Comparison of ENCODE assay signal across 12 cellular contexts in the genomic region with DNA sequence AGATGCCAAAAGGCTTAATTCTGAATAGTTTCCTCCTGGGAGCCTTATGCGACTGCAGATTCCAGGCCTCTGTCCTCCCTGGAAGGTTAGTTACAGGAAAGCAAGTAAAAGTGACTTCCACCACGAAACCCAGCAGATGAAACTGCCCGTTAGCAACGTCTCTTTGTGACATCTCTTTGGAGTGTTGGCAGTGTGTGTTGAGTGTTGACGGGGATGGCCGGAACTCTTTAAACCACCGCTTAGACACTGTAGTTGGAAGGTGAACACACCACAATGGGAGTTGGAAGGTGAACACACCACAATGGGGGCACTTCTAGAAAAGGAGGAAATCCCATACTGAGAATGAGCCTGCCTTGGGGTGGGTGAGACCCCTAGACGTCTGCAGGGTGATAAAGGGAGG. TPM values are rescaled to one million over a fixed set of nuclear protein-coding genes. Genes with fewer than 3 reads are reported as not detected.
DNase-seq lines count a peak whose midpoint lies in the region; ATAC-seq, FAIRE-seq and TF ChIP-seq lines count a peak whose summit lies in the region.
"Had no signal": no experiment of that assay in that cellular context is flagged by ENCODE, and none has a peak within 500 bp of the region (broad histone marks: within the 10 kb centered on the region; RNA-seq: fewer than 3 reads in every experiment).

No MANE protein-coding gene starts in this region.

- H2AFZ ChIP-seq in H1 (ENCODE audit: low read length): no peak overlapping the region
- H2AFZ ChIP-seq in neuronal stem cell (ENCODE audit: low read length): no peak overlapping the region

- TF ChIP-seq RAD21 in H1 (IDR thresholded peaks at IDR 0.05 in 1 of 2, conservative IDR thresholded peaks at IDR 0.05 in 1 of 2; ENCODE audit: low read depth in 2 of 2, low read length in 2 of 2): no peak

- H2BK15ac ChIP-seq in H1 (ENCODE audit: low read length): no peak overlapping the region
- no peak overlapping the region for H2BK15ac ChIP-seq in neuronal stem cell (ENCODE audit: low read length)

- intact Hi-C loops in activated CD4-positive, alpha-beta T cell treated with anti-CD3 and anti-CD28 coated beads for 36 hours (cut with DNase I, micrococcal nuclease): loop anchor here (1.0 to 10.0 kb wide), 7 partner anchors 10 to 763 kb away; partner anchors contain the start of genes ATP5MC1 (in 1 of the 2) and CBX1 (in 1 of the 2)

- no peak overlapping the region for H3K14ac ChIP-seq in H1 (ENCODE audit: insufficient read length)
- H3K14ac ChIP-seq in neuronal stem cell (ENCODE audit: low read length): no peak overlapping the region

- H3K23ac ChIP-seq in H1 (ENCODE audit: insufficient read length): no peak overlapping the region
- H3K23ac ChIP-seq in neuronal stem cell (ENCODE audit: low read depth, low read length, poor library complexity): no peak overlapping the region

- H3K18ac ChIP-seq in H1 (ENCODE audit: extremely low read depth, low read length) (no peak overlapping the region), neuronal stem cell (ENCODE audit: low read length) (no peak overlapping the region)

- no peaks in the 10 kb centered on the region for H3K9me3 ChIP-seq in H1 (ENCODE audit: insufficient read depth in 2 of 2, low read depth in 1 of 2, low read length in 1 of 2)
- no peaks in the 10 kb centered on the region for H3K9me3 ChIP-seq in neuronal stem cell (replicated peaks in 1 of 2; ENCODE audit: control insufficient read depth in 2 of 2, insufficient read depth in 1 of 2, low read depth in 1 of 2, low read length in 2 of 2)
- H3K9me3 ChIP-seq: body of pancreas, gastrocnemius medialis, HAP-1 had no signal

- H3K4me2 ChIP-seq in H1 (ENCODE audit: insufficient read depth in 1 of 2, low read depth in 2 of 2, low read length in 2 of 2): no peak overlapping the region
- no peak overlapping the region for H3K4me2 ChIP-seq in neuronal stem cell (ENCODE audit: insufficient read depth, low read length, poor library complexity, severe bottlenecking)

- no peaks in the 10 kb centered on the region for H3K9me3 Mint-ChIP-seq in activated CD4-positive, alpha-beta T cell treated with anti-CD3 and anti-CD28 coated beads for 36 hours (ENCODE audit: low read depth)
- no peaks in the 10 kb centered on the region for H3K9me3 Mint-ChIP-seq in T-cell
- peaks cover 2 to 6% of the 10 kb centered on the region in 2 donors for H3K9me3 Mint-ChIP-seq in stimulated activated naive B cell treated with anti-CD40 and anti-IgM and Interleukin-4, amounts not matched to agents 10 μg/mL and 1 μg/mL and 100 μg/mL, for 72 hours

- POLR2A ChIA-PET in activated CD4-positive, alpha-beta T cell treated with anti-CD3 and anti-CD28 coated beads for 36 hours (lab: Charles Lee): no interaction called here
- POLR2A ChIA-PET in T-cell (lab: Charles Lee): no interaction called here
- POLR2A ChIA-PET in H1 (lab: Charles Lee; ENCODE audit: partially characterized antibody): no interaction called here

- H3K4me3 ChIP-seq in H1 (ENCODE audit: extremely low read depth in 1 of 4, insufficient read depth in 2 of 4, low read depth in 3 of 4, low read length in 4 of 4): no peak overlapping the region
- no peak overlapping the region for H3K4me3 ChIP-seq in neuronal stem cell (ENCODE audit: low read length in 2 of 2)
- H3K4me3 ChIP-seq: body of pancreas, HAP-1 had no signal

- no peak for TF ChIP-seq EP300 in H1 (IDR thresholded peaks at IDR 0.05; ENCODE audit: borderline replicate concordance in 1 of 2, low read depth in 2 of 2, low read length in 2 of 2)

- ATAC-seq in activated CD4-positive, alpha-beta T cell treated with anti-CD3 and anti-CD28 coated beads for 36 hours: peak; percentile 36
- ATAC-seq in T-cell (replicated peaks in 1 of 4): peak; percentile 50 to 62 (median 52)
- ATAC-seq in stimulated activated naive B cell treated with anti-CD40 and anti-IgM and Interleukin-4, amounts not matched to agents 10 μg/mL and 1 μg/mL and 100 μg/mL, for 72 hours (replicated peaks): peak; percentile 16
- ATAC-seq: gastrocnemius medialis had no signal

- no peak overlapping the region for H4K5ac ChIP-seq in H1 (ENCODE audit: insufficient read length, low read depth, low read length)

- peak; percentile 56 for DNase-seq in activated CD4-positive, alpha-beta T cell treated with anti-CD3 and anti-CD28 coated beads for 36 hours
- no peak for DNase-seq in activated CD4-positive, alpha-beta T cell treated with anti-CD3 and anti-CD28 coated beads for 4 hours
- DNase-seq in T-cell: peak in 21 of 34 experiments; percentile 12 to 44 (median 25)
- no peak for DNase-seq in H1 (ENCODE audit: low read depth in 1 of 2, low spot score in 2 of 2)
- no peak for DNase-seq in stimulated activated naive B cell treated with anti-CD40 and anti-IgM and Interleukin-4, amounts not matched to agents 10 μg/mL and 1 μg/mL and 100 μg/mL, for 72 hours
- DNase-seq in neuronal stem cell (ENCODE audit: low spot score): no peak
- DNase-seq in midbrain (lab: John Stamatoyannopoulos, UW): no peak
- no peak for DNase-seq in ureter (ENCODE audit: low spot score)
- DNase-seq: gastrocnemius medialis, NCI-H510A had no signal

- peak overlapping the region; percentile 64; the same call in 1 of the 2 replicates for H2BK12ac ChIP-seq in H1 (ENCODE audit: low read depth, low read length)
- H2BK12ac ChIP-seq in neuronal stem cell (ENCODE audit: low read length): no peak overlapping the region

- H3K27ac ChIP-seq in H1 (ENCODE audit: low read depth, low read length) (no peak overlapping the region), neuronal stem cell (replicated peaks; ENCODE audit: low read length) (no peak overlapping the region)
- H3K27ac ChIP-seq: body of pancreas, gastrocnemius medialis had no signal

- H3K4me1 Mint-ChIP-seq in activated CD4-positive, alpha-beta T cell treated with anti-CD3 and anti-CD28 coated beads for 36 hours: peaks cover 63% of the 10 kb centered on the region
- H3K4me1 Mint-ChIP-seq in T-cell: peaks cover 88 to 95% (median 88%) of the 10 kb centered on the region in 3 donors
- peaks cover 40 to 63% of the 10 kb centered on the region in 2 donors for H3K4me1 Mint-ChIP-seq in stimulated activated naive B cell treated with anti-CD40 and anti-IgM and Interleukin-4, amounts not matched to agents 10 μg/mL and 1 μg/mL and 100 μg/mL, for 72 hours

- H3K9ac ChIP-seq in H1 (replicated peaks in 1 of 4; ENCODE audit: extremely low read depth in 1 of 4, low read depth in 3 of 4, low read length in 3 of 4) (no peak overlapping the region), neuronal stem cell (ENCODE audit: low read depth, low read length, poor library complexity) (no peak overlapping the region)

- CTCF ChIA-PET in activated CD4-positive, alpha-beta T cell treated with anti-CD3 and anti-CD28 coated beads for 36 hours (lab: Charles Lee): interaction anchor here (1.0 kb wide), 1 partner anchor 17 kb away, joined by 3 read pairs; no protein-coding TSS in a partner anchor
- CTCF ChIA-PET in T-cell (lab: Charles Lee): interaction anchor here in 1 of 2 donors (1.0 to 1.4 kb wide), 3 partner anchors 11 to 43 kb away, joined by 3 to 8 read pairs (median 3); no protein-coding TSS in a partner anchor
- CTCF ChIA-PET in H1 (lab: Charles Lee; ENCODE audit: partially characterized antibody): no interaction called here

- no peak overlapping the region for H3K4ac ChIP-seq in H1 (replicated peaks; ENCODE audit: insufficient read length, low read depth, low read length)
- H3K4ac ChIP-seq in neuronal stem cell (ENCODE audit: low read length): no peak overlapping the region

- no peak for TF ChIP-seq CTCF in H1 (IDR thresholded peaks at IDR 0.05; ENCODE audit: control extremely low read depth in 1 of 3, insufficient read depth in 1 of 3, low read depth in 1 of 3, low read length in 3 of 3)

- FAIRE-seq in H1 (lab: Jason Lieb, UNC): no peak

- peak overlapping the region; percentile 94 for H3K4me3 Mint-ChIP-seq in activated CD4-positive, alpha-beta T cell treated with anti-CD3 and anti-CD28 coated beads for 36 hours
- peak overlapping the region; percentile 97 to 99 (median 98) for H3K4me3 Mint-ChIP-seq in T-cell
- H3K4me3 Mint-ChIP-seq in stimulated activated naive B cell treated with anti-CD40 and anti-IgM and Interleukin-4, amounts not matched to agents 10 μg/mL and 1 μg/mL and 100 μg/mL, for 72 hours: peak overlapping the region; percentile 90 to 92

- peaks cover 15% of the 10 kb centered on the region for H3K36me3 Mint-ChIP-seq in activated CD4-positive, alpha-beta T cell treated with anti-CD3 and anti-CD28 coated beads for 36 hours (ENCODE audit: low read depth)
- H3K36me3 Mint-ChIP-seq in T-cell: no peaks in the 10 kb centered on the region
- peaks cover 8 to 9% of the 10 kb centered on the region in 2 donors for H3K36me3 Mint-ChIP-seq in stimulated activated naive B cell treated with anti-CD40 and anti-IgM and Interleukin-4, amounts not matched to agents 10 μg/mL and 1 μg/mL and 100 μg/mL, for 72 hours

- no peak overlapping the region for H2BK120ac ChIP-seq in H1 (replicated peaks; ENCODE audit: low read depth, low read length)
- H2BK120ac ChIP-seq in neuronal stem cell (ENCODE audit: low read depth, low read length): no peak overlapping the region

- H3K79me1 ChIP-seq in H1 (ENCODE audit: low read depth, low read length) (no peaks in the 10 kb centered on the region), neuronal stem cell (ENCODE audit: low read depth, low read length) (no peaks in the 10 kb centered on the region)

- no peaks in the 10 kb centered on the region for H3K79me2 ChIP-seq in H1 (ENCODE audit: control insufficient read depth in 1 of 2, insufficient read depth in 2 of 2, low read length in 2 of 2)

- H4K91ac ChIP-seq in H1 (replicated peaks; ENCODE audit: insufficient read length, low read length) (no peak overlapping the region), neuronal stem cell (ENCODE audit: low read depth, low read length, poor library complexity) (no peak overlapping the region)

- WGBS in H1 (ENCODE audit: extremely low coverage in 1 of 2, insufficient coverage in 1 of 2, insufficient read length in 1 of 2, insufficient replicate concordance in 2 of 2, low coverage in 1 of 2, low lambda C conversion rate in 2 of 2, missing lambda C conversion rate in 1 of 2), 2 experiments: 91% methylated on average over 8 of the region's 8 CpGs; no CpG with 5 or more reads in 1 of the 2 experiments
- WGBS in neuronal stem cell (ENCODE audit: extremely low coverage in 2 of 2, insufficient read length in 2 of 2, insufficient replicate concordance in 1 of 2), 2 donors: no CpG with 5 or more reads among the region's 8 CpGs

- peak overlapping the region; percentile 98 for H3K27ac Mint-ChIP-seq in activated CD4-positive, alpha-beta T cell treated with anti-CD3 and anti-CD28 coated beads for 36 hours
- H3K27ac Mint-ChIP-seq in T-cell: peak overlapping the region; percentile 96 to 99
- H3K27ac Mint-ChIP-seq in stimulated activated naive B cell treated with anti-CD40 and anti-IgM and Interleukin-4, amounts not matched to agents 10 μg/mL and 1 μg/mL and 100 μg/mL, for 72 hours: peak overlapping the region; percentile 95

- no peak overlapping the region for H2BK20ac ChIP-seq in H1 (ENCODE audit: low read length)

- H3K27me3 ChIP-seq in H1 (replicated peaks in 1 of 4; ENCODE audit: control insufficient read depth in 3 of 4, extremely low read depth in 1 of 4, insufficient read depth in 3 of 4, low read length in 3 of 4): peaks cover 11 to 31% (median 27%) of the 10 kb centered on the region in 4 experiments
- peaks cover 5 to 50% (median 23%) of the 10 kb centered on the region in 3 experiments for H3K27me3 ChIP-seq in neuronal stem cell (ENCODE audit: control insufficient read depth in 3 of 3, insufficient read depth in 3 of 3, low read depth in 1 of 3, low read length in 3 of 3)
- H3K27me3 ChIP-seq: body of pancreas had no signal

- no peak overlapping the region for H3K56ac ChIP-seq in H1 (replicated peaks; ENCODE audit: insufficient read length, low read depth, low read length)

- H2AK5ac ChIP-seq in H1 (ENCODE audit: low read depth, low read length): no peak overlapping the region
- no peak overlapping the region for H2AK5ac ChIP-seq in neuronal stem cell (ENCODE audit: low read depth, low read length)

- no peaks in the 10 kb centered on the region for H3K27me3 Mint-ChIP-seq in activated CD4-positive, alpha-beta T cell treated with anti-CD3 and anti-CD28 coated beads for 36 hours
- H3K27me3 Mint-ChIP-seq in T-cell: no peaks in the 10 kb centered on the region
- H3K27me3 Mint-ChIP-seq in stimulated activated naive B cell treated with anti-CD40 and anti-IgM and Interleukin-4, amounts not matched to agents 10 μg/mL and 1 μg/mL and 100 μg/mL, for 72 hours: peaks cover 10 to 12% of the 10 kb centered on the region in 2 donors

- H3K4me1 ChIP-seq in H1 (replicated peaks in 1 of 4; ENCODE audit: control insufficient read depth in 3 of 4, insufficient read depth in 4 of 4, low read length in 3 of 4): peaks cover 0 to 3% (median 0%) of the 10 kb centered on the region in 4 experiments; a peak in 2 of 7 replicates
- H3K4me1 ChIP-seq in neuronal stem cell (ENCODE audit: control insufficient read depth in 2 of 2, insufficient read depth in 1 of 2, low read depth in 1 of 2, low read length in 2 of 2): no peaks in the 10 kb centered on the region
- H3K4me1 ChIP-seq: gastrocnemius medialis, HAP-1 had no signal

- H4K20me1 ChIP-seq in H1 (replicated peaks in 1 of 2; ENCODE audit: control insufficient read depth in 1 of 2, insufficient read depth in 2 of 2, low read length in 2 of 2): no peaks in the 10 kb centered on the region

- no peak overlapping the region for H4K8ac ChIP-seq in H1 (ENCODE audit: extremely low read depth, insufficient read depth, low read length)
- H4K8ac ChIP-seq in neuronal stem cell (ENCODE audit: low read depth, low read length): no peak overlapping the region

- TF ChIP-seq POLR2A in H1 (IDR thresholded peaks at IDR 0.05; ENCODE audit: control extremely low read depth in 1 of 2, low read depth in 2 of 2, low read length in 2 of 2): no peak

- H2BK5ac ChIP-seq in H1 (ENCODE audit: low read depth, low read length) (no peak overlapping the region), neuronal stem cell (ENCODE audit: low read length) (no peak overlapping the region)

- no peaks in the 10 kb centered on the region for H3K23me2 ChIP-seq in H1 (ENCODE audit: low read depth, low read length)

- H3K36me3 ChIP-seq in H1 (ENCODE audit: control insufficient read depth in 2 of 4, insufficient read depth in 4 of 4, low read length in 3 of 4) (no peaks in the 10 kb centered on the region), neuronal stem cell (replicated peaks in 1 of 2; ENCODE audit: control insufficient read depth in 2 of 2, insufficient read depth in 2 of 2, low read length in 2 of 2) (no peaks in the 10 kb centered on the region)
- H3K36me3 ChIP-seq: gastrocnemius medialis, HAP-1 had no signal

RNA-seq across cellular contexts. Expression of gene SKAP1, which starts 0.9 kb away (rescaled TPM):
- 100 to 1,000 TPM in 1 of 2 experiments, 10 to 100 TPM in 1; 76.1 to 109 TPM for total RNA-seq in activated CD4-positive, alpha-beta T cell treated with anti-CD3 and anti-CD28 coated beads for 36 hours
- total RNA-seq in T-cell (100 to 1,000 TPM in 2 of 5 donors, 10 to 100 TPM in 3; 71.5 to 142 (median 80.4) TPM), ureter (25.4 TPM)
- total RNA-seq in H1 (2021; fragmentation: NEBNext Ultra II Directional; extraction: Animal tissue kit (Norgen Biotek cat#: 25700)): not detected in 2 replicates
- polyA plus RNA-seq in H1 (2011; rRNA removed): not detected in 2 replicates
- 0.10 TPM for polyA plus RNA-seq in H1 (2011; cell fraction: cytosol; rRNA removed)
- not detected for polyA plus RNA-seq in H1 (2011; cell fraction: nucleus; rRNA removed)
- polyA plus RNA-seq in H1 (2012, experiment 1 of 2): not detected in 4 replicates
- not detected for polyA plus RNA-seq in H1 (2012, experiment 2 of 2)
- polyA plus RNA-seq in H1 (2013, experiment 1 of 2): 0.08 TPM
- 0.09 TPM for polyA plus RNA-seq in H1 (2013, experiment 2 of 2)
- not detected in 2 replicates for polyA minus RNA-seq in H1 (2011; rRNA and poly(A)+ RNA removed)
- polyA minus RNA-seq in H1 (2011; cell fraction: cytosol; rRNA and poly(A)+ RNA removed): not detected
- polyA minus RNA-seq in H1 (2011; cell fraction: nucleus; rRNA and poly(A)+ RNA removed): not detected
- 0.08 TPM for polyA plus RNA-seq in neuronal stem cell (2013, experiment 1 of 2)
- polyA plus RNA-seq in neuronal stem cell (2013, experiment 2 of 2): 0.15 TPM
- total RNA-seq: gastrocnemius medialis had no signal

Comparison
In these comparisons a context has a peak if more than half of its experiments do, and no peak if none do; other contexts are left out.
1. DNase-seq: peak in activated CD4-positive, alpha-beta T cell treated with anti-CD3 and anti-CD28 coated beads for 36 hours (single experiment) and T-cell (21 of 34); none in activated CD4-positive, alpha-beta T cell treated with anti-CD3 and anti-CD28 coated beads for 4 hours (0 of 2), H1 (0 of 2), stimulated activated naive B cell treated with anti-CD40 and anti-IgM and Interleukin-4, amounts not matched to agents 10 μg/mL and 1 μg/mL and 100 μg/mL, for 72 hours (single experiment), neuronal stem cell (single experiment), midbrain (single experiment) and ureter (single experiment).
2. RNA of gene SKAP1, which starts 0.9 kb away (total RNA-seq): 76.1 to 109 TPM in activated CD4-positive, alpha-beta T cell treated with anti-CD3 and anti-CD28 coated beads for 36 hours, 71.5 to 142 TPM in T-cell and 25.4 TPM in ureter (single experiment); not detected in H1; every median in the first group is over 10 times any median in the second.
3. Peak in every context shown above with its lines, with median percentiles within 50 percentile points of each other: ATAC-seq, H3K27ac Mint-ChIP-seq and H3K4me3 Mint-ChIP-seq.